12 cellular contexts compared by ENCODE assay signal in genomic region chr9:125744616-125745387, GRCh38. TPM values are rescaled to one million over a fixed set of nuclear protein-coding genes. Genes with fewer than 3 reads are reported as not detected.
A peak's percentile ranks its signal among the peaks of the same experiment; 100 is the strongest.
DNase-seq lines count a peak whose midpoint lies in the region; FAIRE-seq and TF ChIP-seq lines count a peak whose summit lies in the region.
"Had no signal": no experiment of that assay in that cellular context is flagged by ENCODE, and none has a peak within 500 bp of the region (broad histone marks: within the 10 kb centered on the region; RNA-seq: fewer than 3 reads in every experiment).

No MANE protein-coding gene starts in this region.

- no peaks in the 10 kb centered on the region for H3K27me3 ChIP-seq in keratinocyte (ENCODE audit: control insufficient read depth, extremely low read depth, insufficient read depth, low read length)
- H3K27me3 ChIP-seq: body of pancreas, heart right ventricle had no signal

- peaks cover 16% of the 10 kb centered on the region for H3K4me1 ChIP-seq in keratinocyte (ENCODE audit: control insufficient read depth, extremely low read depth, insufficient read depth, low read length)

- in situ Hi-C loops in ACHN (cut with HindIII; ENCODE audit: low pct_ligation_motif_present, low pct_unique_long_range_greater_than_20kb, low sequenced_read_pairs): no loop called here

- TF ChIP-seq CTCF in VCaP (conservative IDR thresholded peaks at IDR 0.05) (no peak), keratinocyte (optimal IDR thresholded peaks at IDR 0.05 in 1 of 3, IDR thresholded peaks at IDR 0.05 in 1 of 3, conservative IDR thresholded peaks at IDR 0.05 in 1 of 3; ENCODE audit: extremely low read depth in 1 of 3, insufficient read depth in 2 of 3, low read length in 3 of 3) (no peak)

- peak overlapping the region; percentile 93 for H3K27ac ChIP-seq in VCaP
- H3K27ac ChIP-seq in keratinocyte (ENCODE audit: control insufficient read depth, insufficient read depth, low read length): no peak overlapping the region

- DNase-seq in ACHN: peak; percentile 67
- peak; percentile 77 for DNase-seq in GM03348 (ENCODE audit: low spot score)
- DNase-seq in keratinocyte (ENCODE audit: low read depth, low spot score): no peak
- no peak for DNase-seq in DMS53 treated with DMSO at 0.1 percent for 48 hours (lab: John Stamatoyannopoulos, UW; ENCODE audit: unreplicated experiment)
- DNase-seq in mesenteric fat pad (ENCODE audit: low spot score): no peak
- no peak for DNase-seq in NCI-H146 (lab: John Stamatoyannopoulos, UW)
- no peak for DNase-seq in NCI-H446 (lab: John Stamatoyannopoulos, UW)
- DNase-seq: body of pancreas, heart right ventricle, NCI-H510A had no signal

- FAIRE-seq in keratinocyte (lab: Jason Lieb, UNC): no peak
- FAIRE-seq: TTC549 had no signal

- no peaks in the 10 kb centered on the region for H3K9me3 ChIP-seq in keratinocyte (ENCODE audit: control insufficient read depth, low read depth, low read length)
- H3K9me3 ChIP-seq: body of pancreas, heart right ventricle had no signal

- dilution Hi-C loops in keratinocyte (cut with MboI; ENCODE audit: extremely low pct_ligation_motif_present, low sequenced_read_pairs): no loop called here

- H3K4me3 ChIP-seq in keratinocyte (ENCODE audit: control insufficient read depth in 2 of 3, extremely low read depth in 1 of 3, insufficient read depth in 2 of 3, low read depth in 1 of 3, low read length in 3 of 3): no peak overlapping the region

- peak overlapping the region; percentile 89 for H3K4me2 ChIP-seq in keratinocyte (ENCODE audit: control insufficient read depth, extremely low read depth, insufficient read depth, low read depth, low read length)

- no peak overlapping the region for H2AFZ ChIP-seq in keratinocyte (ENCODE audit: control insufficient read depth, low read length)

- no peaks in the 10 kb centered on the region for H3K9me1 ChIP-seq in keratinocyte (ENCODE audit: control insufficient read depth, extremely low read depth, insufficient read depth, low read length)

- H3K9ac ChIP-seq in keratinocyte (ENCODE audit: control insufficient read depth, extremely low read depth, insufficient read depth, low read length): no peak overlapping the region

- H4K20me1 ChIP-seq in keratinocyte (ENCODE audit: control insufficient read depth, extremely low read depth, insufficient read depth, low read length): no peaks in the 10 kb centered on the region

- H3K36me3 ChIP-seq in keratinocyte (ENCODE audit: control insufficient read depth in 2 of 2, extremely low read depth in 1 of 2, insufficient read depth in 2 of 2, low read length in 2 of 2): peaks cover 0 to 3% of the 10 kb centered on the region in 2 experiments
- H3K36me3 ChIP-seq: heart right ventricle had no signal

- peaks cover 21% of the 10 kb centered on the region for H3K79me2 ChIP-seq in keratinocyte (ENCODE audit: control insufficient read depth, insufficient read depth, low read length)

RNA-seq across cellular contexts. Expression of gene PBX3, which starts 2.4 kb away (rescaled TPM):
- 20.9 to 26.3 TPM (median 23.5 TPM) in 3 replicates for polyA plus RNA-seq in keratinocyte
- 7.4 TPM for polyA plus RNA-seq in keratinocyte (2011; ENCODE audit: low read depth)
- polyA plus RNA-seq in keratinocyte (2011; cell fraction: cytosol; rRNA removed): 14.7 and 22.8 TPM in 2 replicates
- 33.9 and 36.7 TPM in 2 replicates for polyA plus RNA-seq in keratinocyte (2011; cell fraction: nucleus; rRNA removed)
- polyA plus RNA-seq in keratinocyte (2012; ENCODE audit: low replicate concordance): 12.2 and 14.5 TPM in 2 replicates
- 9.8 to 36.5 TPM (median 15.6 TPM) in 3 replicates for polyA minus RNA-seq in keratinocyte
- 16.5 TPM for polyA minus RNA-seq in keratinocyte (2011; cell fraction: cytosol; rRNA and poly(A)+ RNA removed)
- 40.9 and 54.4 TPM in 2 replicates for polyA minus RNA-seq in keratinocyte (2011; cell fraction: nucleus; rRNA and poly(A)+ RNA removed)
- total RNA-seq in mesenteric fat pad: 28.8 TPM

RNA-seq across cellular contexts. Expression of gene MAPKAP1, which starts 37.8 kb away (rescaled TPM):
- 105 to 145 TPM (median 129 TPM) in 3 replicates for polyA plus RNA-seq in keratinocyte
- polyA plus RNA-seq in keratinocyte (2011; ENCODE audit: low read depth): 41.9 TPM
- polyA plus RNA-seq in keratinocyte (2011; cell fraction: cytosol; rRNA removed): 111 and 193 TPM in 2 replicates
- 76.6 and 79.3 TPM in 2 replicates for polyA plus RNA-seq in keratinocyte (2011; cell fraction: nucleus; rRNA removed)
- polyA plus RNA-seq in keratinocyte (2012; ENCODE audit: low replicate concordance): 59.1 and 87.3 TPM in 2 replicates
- 131 to 227 TPM (median 175 TPM) in 3 replicates for polyA minus RNA-seq in keratinocyte
- 58.1 TPM for polyA minus RNA-seq in keratinocyte (2011; cell fraction: cytosol; rRNA and poly(A)+ RNA removed)
- 60.0 and 115 TPM in 2 replicates for polyA minus RNA-seq in keratinocyte (2011; cell fraction: nucleus; rRNA and poly(A)+ RNA removed)
- total RNA-seq in mesenteric fat pad: 98.6 TPM

Comparison
In these comparisons a context has a peak if more than half of its experiments do, and no peak if none do; other contexts are left out.
1. DNase-seq: peak in ACHN (single experiment) and GM03348 (single experiment); none in keratinocyte (single experiment), DMS53 treated with DMSO at 0.1 percent for 48 hours (single experiment), mesenteric fat pad (single experiment), NCI-H146 (single experiment) and NCI-H446 (0 of 2).